In genomic region chr22:31509041-31509440, GRCh38 we compare ENCODE assay signal across 14 cellular contexts.
"Had no signal": no experiment of that assay in that cellular context is flagged by ENCODE, and none has a peak within 500 bp of the region (broad histone marks: within the 10 kb centered on the region; RNA-seq: fewer than 3 reads in every experiment).

No MANE protein-coding gene starts in this region.

- ATAC-seq: esophagus mucosa, heart left ventricle, natural killer cell, WTC11 had no signal

- H3K27ac Mint-ChIP-seq: activated CD4-positive, alpha-beta T cell treated with anti-CD3 and anti-CD28 coated beads, Interleukin-2, amount 10 ng/mL, durations not matched to agents 24 days and 14 days; activated naive CD8-positive, alpha-beta T cell treated with anti-CD3 and anti-CD28 coated beads, Interleukin-2, amount 10 ng/mL, durations not matched to agents 7 days and 5 days; WTC11 had no signal

- H3K27me3 Mint-ChIP-seq: activated CD4-positive, alpha-beta T cell treated with anti-CD3 and anti-CD28 coated beads, Interleukin-2, amount 10 ng/mL, durations not matched to agents 24 days and 14 days; activated naive CD8-positive, alpha-beta T cell treated with anti-CD3 and anti-CD28 coated beads, Interleukin-2, amount 10 ng/mL, durations not matched to agents 7 days and 5 days had no signal

- H3K4me1 Mint-ChIP-seq: WTC11 had no signal

- H3K9me3 Mint-ChIP-seq: natural killer cell had no signal

- H3K4me3 Mint-ChIP-seq: activated CD4-positive, alpha-beta T cell treated with anti-CD3 and anti-CD28 coated beads, Interleukin-2, amount 10 ng/mL, durations not matched to agents 24 days and 14 days; activated naive CD8-positive, alpha-beta T cell treated with anti-CD3 and anti-CD28 coated beads, Interleukin-2, amount 10 ng/mL, durations not matched to agents 7 days and 5 days; natural killer cell; WTC11 had no signal

- DNase-seq: activated CD4-positive, alpha-beta T cell treated with anti-CD3 and anti-CD28 coated beads, Interleukin-2, amount 10 ng/mL, durations not matched to agents 24 days and 14 days; activated naive CD8-positive, alpha-beta T cell treated with anti-CD3 and anti-CD28 coated beads, Interleukin-2, amount 10 ng/mL, durations not matched to agents 7 days and 5 days; aorta; dorsolateral prefrontal cortex; heart left ventricle; natural killer cell; sigmoid colon; SK-N-SH; stimulated activated CD4-positive, alpha-beta T cell treated with anti-CD3 and anti-CD28 coated beads, Interleukin-4, amount 100 ng/mL, for 24 hours; T-helper 1 cell; tibial artery; uterus had no signal
